Comparison of ENCODE assay signal across 8 cellular contexts in genomic region chr2:84458436-84459027, GRCh38. TPM values are rescaled to one million over a fixed set of nuclear protein-coding genes. Genes with fewer than 3 reads are reported as not detected.
DNase-seq lines count a peak whose midpoint lies in the region; ATAC-seq and TF ChIP-seq lines count a peak whose summit lies in the region.

No MANE protein-coding gene starts in this region.

- no peak for TF ChIP-seq CTCF in WTC11 (IDR thresholded peaks at IDR 0.05)
- TF ChIP-seq CTCF in natural killer cell (IDR thresholded peaks at IDR 0.05) = no peak

- no peaks in the 10 kb centered on the region for H3K9me3 ChIP-seq in BLaER1 treated with 17β-estradiol and CSF1 and Interleukin-3, amounts not matched to agents 10 nM and 100 nM (replicated peaks in 1 of 11)
- H3K9me3 ChIP-seq in esophagus (ENCODE audit: control insufficient read depth in 2 of 2, insufficient read depth in 1 of 2, low read depth in 1 of 2, low read length in 1 of 2) = no peaks in the 10 kb centered on the region

- CTCF ChIA-PET in WTC11 (lab: Charles Lee) = interaction anchor here (1.2 kb wide), 1 partner anchor 173 kb away, joined by 5 read pairs; no protein-coding TSS in a partner anchor

- intact Hi-C loops in natural killer cell (cut with micrococcal nuclease) = no loop called here

- 2% methylated on average over 19 of the region's 19 CpGs for WGBS in esophagus, 2 donors

- peak overlapping the region; percentile 84 to 95 (median 91) for H3K9ac ChIP-seq in BLaER1 treated with 17β-estradiol and CSF1 and Interleukin-3, amounts not matched to agents 10 nM and 100 nM

- peak overlapping the region; percentile 82 to 99 (median 92) for H3K4me3 ChIP-seq in BLaER1 treated with 17β-estradiol and CSF1 and Interleukin-3, amounts not matched to agents 10 nM and 100 nM
- peak overlapping the region; percentile 88 to 99 for H3K4me3 ChIP-seq in esophagus (ENCODE audit: low read depth in 1 of 2, low read length in 2 of 2)

- H3K36me3 ChIP-seq in BLaER1 treated with 17β-estradiol and CSF1 and Interleukin-3, amounts not matched to agents 10 nM and 100 nM = peaks cover 0 to 16% (median 11%) of the 10 kb centered on the region in 11 experiments; a peak in 12 of 22 replicates
- no peaks in the 10 kb centered on the region for H3K36me3 ChIP-seq in esophagus (ENCODE audit: control insufficient read depth in 2 of 2, insufficient read depth in 2 of 2, low read length in 1 of 2)

- H3K27me3 Mint-ChIP-seq in WTC11 (ENCODE audit: low read depth) = no peaks in the 10 kb centered on the region; the same call in 1 of the 2 replicates
- no peaks in the 10 kb centered on the region for H3K27me3 Mint-ChIP-seq in natural killer cell (ENCODE audit: low read depth in 2 of 2)

- H3K27ac ChIP-seq in BLaER1 treated with 17β-estradiol and CSF1 and Interleukin-3, amounts not matched to agents 10 nM and 100 nM = peak overlapping the region; percentile 87 to 94 (median 93)
- peak overlapping the region; percentile 64 to 90 for H3K27ac ChIP-seq in esophagus (ENCODE audit: low read depth in 2 of 2, low read length in 1 of 2)

- peaks cover 21 to 33% (median 27%) of the 10 kb centered on the region in 10 experiments for H3K4me1 ChIP-seq in BLaER1 treated with 17β-estradiol and CSF1 and Interleukin-3, amounts not matched to agents 10 nM and 100 nM
- no peaks in the 10 kb centered on the region for H3K4me1 ChIP-seq in esophagus (ENCODE audit: control insufficient read depth in 2 of 2, insufficient read depth in 2 of 2, low read length in 1 of 2)

- peaks cover 30% of the 10 kb centered on the region for H3K4me1 Mint-ChIP-seq in WTC11
- peaks cover 48% of the 10 kb centered on the region in 2 donors for H3K4me1 Mint-ChIP-seq in natural killer cell

- no peak overlapping the region for H3K27ac Mint-ChIP-seq in WTC11
- H3K27ac Mint-ChIP-seq in natural killer cell = peak overlapping the region; percentile 97 to 98

- H3K27me3 ChIP-seq in BLaER1 treated with 17β-estradiol and CSF1 and Interleukin-3, amounts not matched to agents 10 nM and 100 nM = no peaks in the 10 kb centered on the region
- no peaks in the 10 kb centered on the region for H3K27me3 ChIP-seq in esophagus (ENCODE audit: control insufficient read depth in 1 of 2, insufficient read depth in 2 of 2, low read length in 2 of 2)

- H3K9me3 Mint-ChIP-seq in WTC11 (peaks cover 5% of the 10 kb centered on the region), natural killer cell (no peaks in the 10 kb centered on the region)

- H3K4me3 Mint-ChIP-seq in WTC11 (peak overlapping the region; percentile 88), natural killer cell (peak overlapping the region; percentile 93)

- H3K4me2 ChIP-seq in BLaER1 treated with 17β-estradiol and CSF1 and Interleukin-3, amounts not matched to agents 10 nM and 100 nM = peak overlapping the region; percentile 81 to 97 (median 90)

- ATAC-seq in GM19328 (IDR thresholded peaks at IDR 0.05; ENCODE audit: unreplicated experiment) = peak; percentile 19
- peak; percentile 38 for ATAC-seq in HG03354 (IDR thresholded peaks at IDR 0.05; ENCODE audit: poor library complexity, severe bottlenecking, unreplicated experiment)
- ATAC-seq in WTC11 = peak; percentile 9
- peak; percentile 12 to 27 (median 22) for ATAC-seq in natural killer cell
- no peak for ATAC-seq in GM18519 (IDR thresholded peaks at IDR 0.05; ENCODE audit: low FRiP score, unreplicated experiment)

- POLR2A ChIA-PET in WTC11 (lab: Charles Lee) = no interaction called here

- peaks cover 14 to 51% (median 34%) of the 10 kb centered on the region in 11 experiments; a peak in 15 of 22 replicates for H4K20me1 ChIP-seq in BLaER1 treated with 17β-estradiol and CSF1 and Interleukin-3, amounts not matched to agents 10 nM and 100 nM

- H3K36me3 Mint-ChIP-seq in WTC11 (peaks cover 3% of the 10 kb centered on the region), natural killer cell (no peaks in the 10 kb centered on the region)

- no peak for DNase-seq in WTC11 (ENCODE audit: low spot score)
- no peak for DNase-seq in natural killer cell
- no peak for DNase-seq in NCI-H1048 (lab: John Stamatoyannopoulos, UW)

TF ChIP-seq in WTC11, 78 proteins besides CTCF, POLR2A, EP300 and RAD21:
- TF ChIP-seq, protein P1, sequence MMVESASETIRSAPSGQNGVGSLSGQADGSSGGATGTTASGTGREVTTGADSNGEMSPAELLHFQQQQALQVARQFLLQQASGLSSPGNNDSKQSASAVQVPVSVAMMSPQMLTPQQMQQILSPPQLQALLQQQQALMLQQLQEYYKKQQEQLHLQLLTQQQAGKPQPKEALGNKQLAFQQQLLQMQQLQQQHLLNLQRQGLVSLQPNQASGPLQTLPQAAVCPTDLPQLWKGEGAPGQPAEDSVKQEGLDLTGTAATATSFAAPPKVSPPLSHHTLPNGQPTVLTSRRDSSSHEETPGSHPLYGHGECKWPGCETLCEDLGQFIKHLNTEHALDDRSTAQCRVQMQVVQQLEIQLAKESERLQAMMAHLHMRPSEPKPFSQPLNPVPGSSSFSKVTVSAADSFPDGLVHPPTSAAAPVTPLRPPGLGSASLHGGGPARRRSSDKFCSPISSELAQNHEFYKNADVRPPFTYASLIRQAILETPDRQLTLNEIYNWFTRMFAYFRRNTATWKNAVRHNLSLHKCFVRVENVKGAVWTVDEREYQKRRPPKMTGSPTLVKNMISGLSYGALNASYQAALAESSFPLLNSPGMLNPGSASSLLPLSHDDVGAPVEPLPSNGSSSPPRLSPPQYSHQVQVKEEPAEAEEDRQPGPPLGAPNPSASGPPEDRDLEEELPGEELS (CRISPR knock-in tag; IDR thresholded peaks at IDR 0.05) = 0 out of 2 replicates have a peak, but pooled peaks have one; percentile 31
- TF ChIP-seq, protein P2, sequence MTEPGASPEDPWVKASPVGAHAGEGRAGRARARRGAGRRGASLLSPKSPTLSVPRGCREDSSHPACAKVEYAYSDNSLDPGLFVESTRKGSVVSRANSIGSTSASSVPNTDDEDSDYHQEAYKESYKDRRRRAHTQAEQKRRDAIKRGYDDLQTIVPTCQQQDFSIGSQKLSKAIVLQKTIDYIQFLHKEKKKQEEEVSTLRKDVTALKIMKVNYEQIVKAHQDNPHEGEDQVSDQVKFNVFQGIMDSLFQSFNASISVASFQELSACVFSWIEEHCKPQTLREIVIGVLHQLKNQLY (CRISPR knock-in tag; IDR thresholded peaks at IDR 0.05) = no peak

RNA-seq across cellular contexts. Expression of gene SUCLG1, which starts 0.5 kb away (rescaled TPM):
- 43.6 to 52.4 TPM (median 47.3 TPM) in 3 replicates for total RNA-seq in WTC11 (2021)
- 100 to 1,000 TPM; 115 to 117 TPM for polyA plus RNA-seq in esophagus
- total RNA-seq in natural killer cell = 10 to 100 TPM; 53.0 to 61.7 (median 54.6) TPM

RNA-seq across cellular contexts. Expression of gene DNAH6, which starts 57.8 kb away (rescaled TPM):
- total RNA-seq in WTC11 (2021) (0.18 to 0.39 TPM (median 0.27 TPM) in 3 replicates), natural killer cell (under 1 TPM; 0.05 to 0.60 (median 0.32) TPM)
- polyA plus RNA-seq in esophagus = under 1 TPM; 0.06 to 0.10 TPM
